ENCODE assay signal across 9 cellular contexts in genomic region chr15:67240235-67241131, GRCh38. TPM values are rescaled to one million over a fixed set of nuclear protein-coding genes. Genes with fewer than 3 reads are reported as not detected.
A peak's percentile ranks its signal among the peaks of the same experiment; 100 is the strongest.
DNase-seq lines count a peak whose midpoint lies in the region; ATAC-seq, FAIRE-seq and TF ChIP-seq lines count a peak whose summit lies in the region.
"Had no signal": no experiment of that assay in that cellular context is flagged by ENCODE, and none has a peak within 500 bp of the region (broad histone marks: within the 10 kb centered on the region; RNA-seq: fewer than 3 reads in every experiment).

No MANE protein-coding gene starts in this region.

- H3K9ac ChIP-seq in OCI-LY1 (ENCODE audit: low read length) (no peak overlapping the region), K562 (ENCODE audit: insufficient read depth in 1 of 2, low read depth in 2 of 2, low read length in 2 of 2) (no peak overlapping the region), neural cell (ENCODE audit: low read length) (no peak overlapping the region)

- ATAC-seq in HG03060 (IDR thresholded peaks at IDR 0.05; ENCODE audit: low read depth, unreplicated experiment) (peak; percentile 3), K562 (peak; percentile 63; the same call in 2 of the 3 replicates)

- no peaks in the 10 kb centered on the region for H3F3A ChIP-seq in OCI-LY1 (ENCODE audit: insufficient read depth, low read length)
- no peaks in the 10 kb centered on the region for H3F3A ChIP-seq in neural cell (ENCODE audit: insufficient read depth, low read length, poor library complexity, severe bottlenecking)

- no peak for TF ChIP-seq POLR2A in K562 (conservative IDR thresholded peaks at IDR 0.05)

- in situ Hi-C loops in K562 (cut with MboI) = no loop called here

- TF ChIP-seq EP300 in K562 (IDR thresholded peaks at IDR 0.05; ENCODE audit: low read length) (no peak), neural cell (conservative IDR thresholded peaks at IDR 0.05; ENCODE audit: poor library complexity, severe bottlenecking) (no peak)

- 29% methylated on average over 3 of the region's 3 CpGs for WGBS in K562 (ENCODE audit: insufficient coverage, low coverage, missing lambda C conversion rate)

- TF ChIP-seq RAD21 in K562 (CRISPR knock-in tag; conservative IDR thresholded peaks at IDR 0.05 in 1 of 2, IDR thresholded peaks at IDR 0.05 in 1 of 2) = peak; percentile 34 to 44
- peak; percentile 74 for TF ChIP-seq RAD21 in neural cell (conservative IDR thresholded peaks at IDR 0.05)

- H2AFZ ChIP-seq in OCI-LY1 (ENCODE audit: low read length) (no peak overlapping the region), K562 (ENCODE audit: low read depth, low read length) (no peak overlapping the region), neural cell (ENCODE audit: low read depth, low read length) (no peak overlapping the region)

- H3K4me1 ChIP-seq in OCI-LY1 (ENCODE audit: insufficient read depth, low read length, severe bottlenecking) (peaks cover 33% of the 10 kb centered on the region), K562 (replicated peaks in 1 of 2; ENCODE audit: control insufficient read depth in 2 of 2, insufficient read depth in 2 of 2, low read length in 2 of 2) (no peaks in the 10 kb centered on the region)

- H3K9me2 ChIP-seq in OCI-LY1 (ENCODE audit: low read depth, low read length) (no peaks in the 10 kb centered on the region), neural cell (ENCODE audit: insufficient read depth, low read length) (no peaks in the 10 kb centered on the region)

- no TSS peak for BruUV-seq in K562 (replicated peaks; lab: Mats Ljungman, UMichigan)

- peaks cover 11% of the 10 kb centered on the region for H3K36me3 ChIP-seq in OCI-LY1 (ENCODE audit: insufficient read depth, low read length)
- H3K36me3 ChIP-seq in K562 (ENCODE audit: control insufficient read depth, insufficient read depth, low read length) = peaks cover 30% of the 10 kb centered on the region
- H3K36me3 ChIP-seq in neural cell (ENCODE audit: insufficient read depth, low read length) = no peaks in the 10 kb centered on the region

- peak; percentile 69 for TF ChIP-seq CTCF in OCI-LY1 (IDR thresholded peaks at IDR 0.05; ENCODE audit: low read length)
- TF ChIP-seq CTCF in K562 (IDR thresholded peaks at IDR 0.05 in 2 of 3, conservative IDR thresholded peaks at IDR 0.05 in 1 of 3; ENCODE audit: insufficient read depth in 2 of 3, low read depth in 1 of 3, low read length in 3 of 3) = peak; percentile 36 to 50 (median 38); a peak in 3 of 6 replicates
- TF ChIP-seq CTCF in neural cell (IDR thresholded peaks at IDR 0.05; ENCODE audit: poor library complexity, severe bottlenecking) = peak; percentile 68

- H3K27ac ChIP-seq in OCI-LY1 (ENCODE audit: low read depth, low read length, poor library complexity, severe bottlenecking) (peak overlapping the region; percentile 44), K562 (ENCODE audit: extremely low read depth, low read depth, low read length) (no peak overlapping the region), neural cell (ENCODE audit: low read length) (no peak overlapping the region)

- intact Hi-C loops in K562 (cut with micrococcal nuclease) = no loop called here

- POLR2A ChIA-PET in K562 (lab: Yijun Ruan, JAX) = interaction anchor here (0.5 to 2.2 kb wide), 9 partner anchors 11 to 102 kb away, joined by 3 to 8 read pairs (median 3); partner anchors contain the start of genes AAGAB and IQCH

- peak; percentile 43 for DNase-seq in DMS 273 (lab: John Stamatoyannopoulos, UW; ENCODE audit: unreplicated experiment)
- DNase-seq in DMS 273 treated with DMSO at 0.1 percent for 48 hours (lab: John Stamatoyannopoulos, UW) = no peak
- DNase-seq in K562 (ENCODE audit: extremely low read depth in 1 of 4, low spot score in 3 of 4) = peak in 1 of 4 experiments; percentile 9
- no peak for DNase-seq in NCI-H1048 (lab: John Stamatoyannopoulos, UW)
- no peak for DNase-seq in islet precursor cell

- CTCF ChIA-PET in K562 (lab: Yijun Ruan, JAX; ENCODE audit: low intra/inter-chr PET ratio) = interaction anchor here (0.5 to 3.2 kb wide), 5 partner anchors 63 to 195 kb away, joined by 3 to 16 read pairs (median 4); partner anchors contain the start of gene SMAD3

- no peak for FAIRE-seq in K562 (lab: Jason Lieb, UNC)
- FAIRE-seq: A204.1 had no signal

- H3K4me3 ChIP-seq in OCI-LY1 (ENCODE audit: low read depth, low read length, poor library complexity, severe bottlenecking) (no peak overlapping the region), K562 (no peak overlapping the region), neural cell (ENCODE audit: low read length) (no peak overlapping the region)

- no peaks in the 10 kb centered on the region for H3K27me3 ChIP-seq in OCI-LY1 (ENCODE audit: insufficient read depth, low read length)
- H3K27me3 ChIP-seq in K562 (ENCODE audit: control insufficient read depth in 2 of 2, insufficient read depth in 2 of 2, low read length in 2 of 2) = no peaks in the 10 kb centered on the region
- H3K27me3 ChIP-seq in neural cell (ENCODE audit: insufficient read depth, low read depth, low read length) = no peaks in the 10 kb centered on the region

- H4K20me1 ChIP-seq in OCI-LY1 (ENCODE audit: insufficient read depth, low read length) = no peaks in the 10 kb centered on the region; the same call in 1 of the 2 replicates
- H4K20me1 ChIP-seq in K562 (replicated peaks; ENCODE audit: control insufficient read depth, insufficient read depth, low read length) = no peaks in the 10 kb centered on the region
- H4K20me1 ChIP-seq in neural cell (ENCODE audit: insufficient read depth) = no peaks in the 10 kb centered on the region

- H3K79me2 ChIP-seq in OCI-LY1 (ENCODE audit: insufficient read depth, low read length) (peaks cover 58% of the 10 kb centered on the region), K562 (ENCODE audit: control insufficient read depth, insufficient read depth, low read length) (peaks cover 86% of the 10 kb centered on the region), neural cell (replicated peaks; ENCODE audit: insufficient read depth, low read length) (peaks cover 22% of the 10 kb centered on the region)

- H3K9me1 ChIP-seq in K562 (ENCODE audit: control insufficient read depth, insufficient read depth, low read length) = no peaks in the 10 kb centered on the region

- H3K9me3 ChIP-seq in OCI-LY1 (ENCODE audit: low read length) = no peaks in the 10 kb centered on the region
- no peaks in the 10 kb centered on the region for H3K9me3 ChIP-seq in K562 (replicated peaks; ENCODE audit: control insufficient read depth, insufficient read depth, low read depth, low read length)
- no peaks in the 10 kb centered on the region for H3K9me3 ChIP-seq in neural cell (ENCODE audit: low read length)

- H3K4me2 ChIP-seq in OCI-LY1 (ENCODE audit: low read length) (peak overlapping the region; percentile 64; the same call in 1 of the 2 replicates), K562 (ENCODE audit: insufficient read depth, low read length) (no peak overlapping the region), neural cell (ENCODE audit: low read length) (no peak overlapping the region)

TF ChIP-seq in K562, 482 proteins besides CTCF, POLR2A, EP300 and RAD21 (continues in another document):
- no peak for TF ChIP-seq PHF20 (IDR thresholded peaks at IDR 0.05; ENCODE audit: partially characterized antibody)

TF ChIP-seq in neural cell, 6 proteins besides CTCF, POLR2A, EP300 and RAD21 (continues in another document):
- TF ChIP-seq SMC3 (conservative IDR thresholded peaks at IDR 0.05; ENCODE audit: poor library complexity) (peak; percentile 73), POLR2AphosphoS5 (IDR thresholded peaks at IDR 0.05) (no peak), MXI1 (conservative IDR thresholded peaks at IDR 0.05; ENCODE audit: poor library complexity, severe bottlenecking) (no peak)

RNA-seq across cellular contexts. Expression of gene AAGAB, which starts 14.0 kb away (rescaled TPM):
- total RNA-seq in K562 (2011; cell fraction: chromatin; rRNA removed; ENCODE audit: low replicate concordance) = 33.5 and 35.6 TPM in 2 replicates
- 28.7 and 29.0 TPM in 2 replicates for total RNA-seq in K562 (2011; cell fraction: nucleolus; rRNA removed)
- 29.0 and 42.4 TPM in 2 replicates for total RNA-seq in K562 (2011; cell fraction: nucleoplasm; rRNA removed)
- total RNA-seq in K562 (2014; rRNA removed) = 48.8 and 50.9 TPM in 2 replicates
- 68.8 and 79.5 TPM in 2 replicates for total RNA-seq in K562 (2014; rRNA removed; fragmentation: Illumina TruSeq; extraction: Trizol)
- total RNA-seq in K562 (2015; rRNA removed; fragmentation: Illumina TruSeq; extraction: Trizol) = 63.6 and 66.0 TPM in 2 replicates
- 55.9 and 58.6 TPM in 2 replicates for total RNA-seq in K562 (2021)
- polyA plus RNA-seq in K562 (2011; rRNA removed) = 54.0 and 86.3 TPM in 2 replicates
- 36.8 and 39.9 TPM in 2 replicates for polyA plus RNA-seq in K562 (2011; cell fraction: cytosol; rRNA removed)
- 20.6 and 25.8 TPM in 2 replicates for polyA plus RNA-seq in K562 (2011; cell fraction: nucleus; rRNA removed)
- polyA plus RNA-seq in K562 (2012) = 47.5 and 61.1 TPM in 2 replicates
- 55.5 and 58.3 TPM in 2 replicates for polyA plus RNA-seq in K562 (2014; fragmentation: Illumina TruSeq; extraction: Trizol)
- polyA plus RNA-seq in K562 (2014; fragmentation: Nextera tagmentation; extraction: Ambion mirVana) = 100 to 1,000 TPM in 1 of 2 experiments, 10 to 100 TPM in 1; 17.8 to 109 TPM
- polyA plus RNA-seq in K562 (2014; rRNA removed) = 48.9 and 53.2 TPM in 2 replicates
- polyA minus RNA-seq in K562 (2011; rRNA and poly(A)+ RNA removed) = 132 and 155 TPM in 2 replicates
- polyA minus RNA-seq in K562 (2011; cell fraction: cytosol; rRNA and poly(A)+ RNA removed) = 30.4 and 36.5 TPM in 2 replicates
- polyA minus RNA-seq in K562 (2011; cell fraction: nucleus; rRNA and poly(A)+ RNA removed) = 42.8 and 47.0 TPM in 2 replicates
- polyA plus RNA-seq in neural cell = 114 and 115 TPM in 2 replicates
- 75.2 and 86.0 TPM in 2 replicates for polyA minus RNA-seq in neural cell

RNA-seq across cellular contexts. Expression of gene IQCH, which starts 14.1 kb away (rescaled TPM):
- 7.3 and 15.4 TPM in 2 replicates for total RNA-seq in K562 (2011; cell fraction: chromatin; rRNA removed; ENCODE audit: low replicate concordance)
- 3.8 and 4.3 TPM in 2 replicates for total RNA-seq in K562 (2011; cell fraction: nucleolus; rRNA removed)
- 10.1 and 19.7 TPM in 2 replicates for total RNA-seq in K562 (2011; cell fraction: nucleoplasm; rRNA removed)
- 1.8 TPM in 2 replicates for total RNA-seq in K562 (2014; rRNA removed)
- total RNA-seq in K562 (2014; rRNA removed; fragmentation: Illumina TruSeq; extraction: Trizol) = 3.4 and 4.9 TPM in 2 replicates
- 3.5 and 4.0 TPM in 2 replicates for total RNA-seq in K562 (2015; rRNA removed; fragmentation: Illumina TruSeq; extraction: Trizol)
- total RNA-seq in K562 (2021) = 1.9 and 3.2 TPM in 2 replicates
- polyA plus RNA-seq in K562 (2011; rRNA removed) = 2.2 and 3.9 TPM in 2 replicates
- polyA plus RNA-seq in K562 (2011; cell fraction: cytosol; rRNA removed) = 0.46 and 0.96 TPM in 2 replicates
- 2.2 and 2.6 TPM in 2 replicates for polyA plus RNA-seq in K562 (2011; cell fraction: nucleus; rRNA removed)
- polyA plus RNA-seq in K562 (2012) = 2.0 and 3.1 TPM in 2 replicates
- 1.7 and 2.1 TPM in 2 replicates for polyA plus RNA-seq in K562 (2014; fragmentation: Illumina TruSeq; extraction: Trizol)
- polyA plus RNA-seq in K562 (2014; fragmentation: Nextera tagmentation; extraction: Ambion mirVana) = 1 to 10 TPM; 2.5 to 2.7 TPM
- 1.8 and 1.9 TPM in 2 replicates for polyA plus RNA-seq in K562 (2014; rRNA removed)
- 6.9 and 8.0 TPM in 2 replicates for polyA minus RNA-seq in K562 (2011; rRNA and poly(A)+ RNA removed)
- 2.6 and 2.7 TPM in 2 replicates for polyA minus RNA-seq in K562 (2011; cell fraction: cytosol; rRNA and poly(A)+ RNA removed)
- 3.0 and 6.3 TPM in 2 replicates for polyA minus RNA-seq in K562 (2011; cell fraction: nucleus; rRNA and poly(A)+ RNA removed)
- 2.8 and 8.4 TPM in 2 replicates for polyA plus RNA-seq in neural cell
- 8.3 and 9.0 TPM in 2 replicates for polyA minus RNA-seq in neural cell
